13 cellular contexts compared by ENCODE assay signal in genomic region chr4:157115613-157116340, GRCh38. TPM values are rescaled to one million over a fixed set of nuclear protein-coding genes. Genes with fewer than 3 reads are reported as not detected.
A peak's percentile ranks its signal among the peaks of the same experiment; 100 is the strongest.
DNase-seq lines count a peak whose midpoint lies in the region; ATAC-seq and TF ChIP-seq lines count a peak whose summit lies in the region.
"Had no signal": no experiment of that assay in that cellular context is flagged by ENCODE, and none has a peak within 500 bp of the region (broad histone marks: within the 10 kb centered on the region; RNA-seq: fewer than 3 reads in every experiment).

No MANE protein-coding gene starts in this region.

- no peaks in the 10 kb centered on the region for H3K9me3 Mint-ChIP-seq in activated T-cell treated with anti-CD3 and anti-CD28 coated beads, Interleukin-2, amount 50 U/mL, for 4 hours
- H3K9me3 Mint-ChIP-seq: activated CD4-positive, alpha-beta T cell treated with anti-CD3 and anti-CD28 coated beads, Interleukin-2, amount 10 ng/mL, durations not matched to agents 7 days and 5 days; activated naive CD8-positive, alpha-beta T cell treated with anti-CD3 and anti-CD28 coated beads, Interleukin-2, amount 10 ng/mL, durations not matched to agents 7 days and 5 days had no signal

- peaks cover 27% of the 10 kb centered on the region for H3K4me1 ChIP-seq in GM23248 (ENCODE audit: insufficient read depth)
- H3K4me1 ChIP-seq in effector memory CD4-positive, alpha-beta T cell (ENCODE audit: control insufficient read depth, insufficient read depth, low read length, poor library complexity, severe bottlenecking) = no peaks in the 10 kb centered on the region

- H3K79me2 ChIP-seq in GM23248 (ENCODE audit: insufficient read depth) = no peaks in the 10 kb centered on the region

- no peaks in the 10 kb centered on the region for H3K36me3 Mint-ChIP-seq in activated T-cell treated with anti-CD3 and anti-CD28 coated beads, Interleukin-2, amount 50 U/mL, for 4 hours (ENCODE audit: insufficient read depth)
- H3K36me3 Mint-ChIP-seq: activated naive CD8-positive, alpha-beta T cell treated with anti-CD3 and anti-CD28 coated beads, Interleukin-2, amount 10 ng/mL, durations not matched to agents 7 days and 5 days had no signal

- H3K27me3 Mint-ChIP-seq in activated T-cell treated with anti-CD3 and anti-CD28 coated beads, Interleukin-2, amount 50 U/mL, for 4 hours (ENCODE audit: low read depth) = no peaks in the 10 kb centered on the region
- H3K27me3 Mint-ChIP-seq: activated CD4-positive, alpha-beta T cell treated with anti-CD3 and anti-CD28 coated beads, Interleukin-2, amount 10 ng/mL, durations not matched to agents 7 days and 5 days; activated naive CD8-positive, alpha-beta T cell treated with anti-CD3 and anti-CD28 coated beads, Interleukin-2, amount 10 ng/mL, durations not matched to agents 7 days and 5 days had no signal

- no peaks in the 10 kb centered on the region for H3K9me3 ChIP-seq in GM23248 (ENCODE audit: low read depth)
- H3K9me3 ChIP-seq in effector memory CD4-positive, alpha-beta T cell (ENCODE audit: control insufficient read depth, low read length) = no peaks in the 10 kb centered on the region

- peaks cover 6% of the 10 kb centered on the region; the same call in 1 of the 2 replicates for H3F3A ChIP-seq in GM23248 (ENCODE audit: insufficient read depth)

- H3K36me3 ChIP-seq in GM23248 (ENCODE audit: low read depth) = no peaks in the 10 kb centered on the region
- H3K36me3 ChIP-seq in effector memory CD4-positive, alpha-beta T cell (ENCODE audit: control insufficient read depth, insufficient read depth, low read length) = no peaks in the 10 kb centered on the region

- peak overlapping the region; percentile 29 for H3K27ac ChIP-seq in GM23248
- H3K27ac ChIP-seq in RWPE1 = no peak overlapping the region
- H3K27ac ChIP-seq in effector memory CD4-positive, alpha-beta T cell (ENCODE audit: insufficient read depth, low read length, poor library complexity, severe bottlenecking) = no peak overlapping the region

- no peak for TF ChIP-seq CTCF in RWPE1 (conservative IDR thresholded peaks at IDR 0.05; ENCODE audit: low read depth)
- no peak for TF ChIP-seq CTCF in retinal pigment epithelial cell (conservative IDR thresholded peaks at IDR 0.05; ENCODE audit: low read depth, low read length)

- H3K9ac ChIP-seq in GM23248 = no peak overlapping the region

- CTCF ChIA-PET in RWPE1 (lab: Yijun Ruan, JAX) = interaction anchor here (0.6 kb wide), 1 partner anchor 522 kb away, joined by 3 read pairs; no protein-coding TSS in a partner anchor

- H3K4me3 ChIP-seq in GM23248 (no peak overlapping the region), retinal pigment epithelial cell (ENCODE audit: low read length) (no peak overlapping the region)
- H3K4me3 ChIP-seq in effector memory CD4-positive, alpha-beta T cell (ENCODE audit: insufficient read depth, low read depth, low read length, poor library complexity, severe bottlenecking) = no peak overlapping the region

- H3K9me2 ChIP-seq in GM23248 (ENCODE audit: insufficient read depth) = 0 out of 2 replicates have a peak, but pooled peaks cover 4% of the 10 kb centered on the region

- peak; percentile 81 for DNase-seq in GM23248
- DNase-seq in RWPE1 (ENCODE audit: low spot score) = peak; percentile 36
- DNase-seq in fibroblast of gingiva (ENCODE audit: low read depth) = peak; percentile 60
- peak; percentile 55 for DNase-seq in retinal pigment epithelial cell (ENCODE audit: low read depth)
- no peak for DNase-seq in effector memory CD4-positive, alpha-beta T cell
- no peak for DNase-seq in left cardiac atrium
- DNase-seq in activated T-cell treated with anti-CD3 and anti-CD28 coated beads, Interleukin-2, amount 50 U/mL, for 4 hours = no peak
- DNase-seq: activated CD4-positive, alpha-beta T cell treated with anti-CD3 and anti-CD28 coated beads, Interleukin-2, amount 10 ng/mL, durations not matched to agents 7 days and 5 days; activated naive CD8-positive, alpha-beta T cell treated with anti-CD3 and anti-CD28 coated beads, Interleukin-2, amount 10 ng/mL, durations not matched to agents 7 days and 5 days; NCI-H187 treated with DMSO at 0.1 percent for 48 hours; stimulated activated CD4-positive, alpha-beta T cell treated with anti-CD3 and anti-CD28 coated beads, Interleukin-15, amount 100 ng/mL, for 24 hours; stimulated activated naive CD4-positive, alpha-beta T cell treated with Interleukin-2 at 50 U/mL for 16 hours had no signal

- no peak overlapping the region for H3K4me3 Mint-ChIP-seq in activated T-cell treated with anti-CD3 and anti-CD28 coated beads, Interleukin-2, amount 50 U/mL, for 4 hours
- H3K4me3 Mint-ChIP-seq: activated CD4-positive, alpha-beta T cell treated with anti-CD3 and anti-CD28 coated beads, Interleukin-2, amount 10 ng/mL, durations not matched to agents 7 days and 5 days; activated naive CD8-positive, alpha-beta T cell treated with anti-CD3 and anti-CD28 coated beads, Interleukin-2, amount 10 ng/mL, durations not matched to agents 7 days and 5 days had no signal

- ATAC-seq in GM19467 (IDR thresholded peaks at IDR 0.05; ENCODE audit: unreplicated experiment) (no peak), left cardiac atrium (no peak)
- ATAC-seq in activated T-cell treated with anti-CD3 and anti-CD28 coated beads, Interleukin-2, amount 50 U/mL, for 4 hours = no peak

- H2AFZ ChIP-seq in GM23248 = peak overlapping the region; percentile 34

- WGBS in GM23248 (ENCODE audit: low coverage in 1 of 2, low lambda C conversion rate in 2 of 2, missing lambda C conversion rate in 2 of 2), 2 experiments = 69 to 72% methylated on average over 3 of the region's 3 CpGs

- intact Hi-C loops in left cardiac atrium (cut with DNase I) = no loop called here

- peak overlapping the region; percentile 47 for H3K4me2 ChIP-seq in GM23248 (ENCODE audit: unreplicated experiment)

- in situ Hi-C loops in GM23248 (cut with MboI) = no loop called here

- H3K4me1 Mint-ChIP-seq in activated T-cell treated with anti-CD3 and anti-CD28 coated beads, Interleukin-2, amount 50 U/mL, for 4 hours (ENCODE audit: low read depth) = no peaks in the 10 kb centered on the region
- H3K4me1 Mint-ChIP-seq: activated CD4-positive, alpha-beta T cell treated with anti-CD3 and anti-CD28 coated beads, Interleukin-2, amount 10 ng/mL, durations not matched to agents 7 days and 5 days; activated naive CD8-positive, alpha-beta T cell treated with anti-CD3 and anti-CD28 coated beads, Interleukin-2, amount 10 ng/mL, durations not matched to agents 7 days and 5 days had no signal

- no peaks in the 10 kb centered on the region for H4K20me1 ChIP-seq in GM23248 (ENCODE audit: insufficient read depth)

- POLR2A ChIA-PET in RWPE1 (lab: Yijun Ruan, JAX; ENCODE audit: low non-redundant PET) = no interaction called here

- no peaks in the 10 kb centered on the region for H3K27me3 ChIP-seq in GM23248 (replicated peaks; ENCODE audit: insufficient read depth)
- H3K27me3 ChIP-seq in effector memory CD4-positive, alpha-beta T cell (replicated peaks; ENCODE audit: control insufficient read depth, insufficient read depth, low read length, poor library complexity, severe bottlenecking) = no peaks in the 10 kb centered on the region

RNA-seq across cellular contexts. Expression of gene GLRB, which starts 39.8 kb away (rescaled TPM):
- total RNA-seq in GM23248 (2014; rRNA removed; shearing (Covaris generic)) = 11.3 and 12.3 TPM in 2 replicates
- polyA plus RNA-seq in GM23248 (2016; fragmentation: Nextera tagmentation; extraction: Ambion mirVana) = 7.6 and 8.5 TPM in 2 replicates
- 10 to 100 TPM in 1 of 2 donors, 1 to 10 TPM in 1; 9.8 to 10.6 TPM for total RNA-seq in left cardiac atrium
- total RNA-seq in activated T-cell treated with anti-CD3 and anti-CD28 coated beads, Interleukin-2, amount 50 U/mL, for 4 hours = not detected
- total RNA-seq: activated CD4-positive, alpha-beta T cell treated with anti-CD3 and anti-CD28 coated beads, Interleukin-2, amount 10 ng/mL, durations not matched to agents 7 days and 5 days; activated naive CD8-positive, alpha-beta T cell treated with anti-CD3 and anti-CD28 coated beads, Interleukin-2, amount 10 ng/mL, durations not matched to agents 7 days and 5 days had no signal

Comparison
In these comparisons a context has a peak if more than half of its experiments do, and no peak if none do; other contexts are left out.
1. DNase-seq: peak in GM23248 (single experiment), RWPE1 (single experiment), fibroblast of gingiva (single experiment) and retinal pigment epithelial cell (single experiment); none in effector memory CD4-positive, alpha-beta T cell (0 of 3), left cardiac atrium (single experiment) and activated T-cell treated with anti-CD3 and anti-CD28 coated beads, Interleukin-2, amount 50 U/mL, for 4 hours (single experiment).
2. RNA of gene GLRB, which starts 39.8 kb away (total RNA-seq): 11.3 to 12.3 TPM in GM23248 and 9.8 to 10.6 TPM in left cardiac atrium; not detected in activated T-cell treated with anti-CD3 and anti-CD28 coated beads, Interleukin-2, amount 50 U/mL, for 4 hours; every median in the first group is over 10 times any median in the second.